In genomic region chr11:111676878-111677585, GRCh38 we compare ENCODE assay signal across 12 cellular contexts.
DNase-seq lines count a peak whose midpoint lies in the region; TF ChIP-seq lines count a peak whose summit lies in the region.
"Had no signal": no experiment of that assay in that cellular context is flagged by ENCODE, and none has a peak within 500 bp of the region (broad histone marks: within the 10 kb centered on the region; RNA-seq: fewer than 3 reads in every experiment).

No MANE protein-coding gene starts in this region.

- no peak for TF ChIP-seq CTCF in astrocyte of the spinal cord (IDR thresholded peaks at IDR 0.05; ENCODE audit: low read depth, low read length)
- TF ChIP-seq CTCF in mesothelial cell of epicardium (IDR thresholded peaks at IDR 0.05; ENCODE audit: unreplicated experiment), result no peak
- no peak for TF ChIP-seq CTCF in ascending aorta (IDR thresholded peaks at IDR 0.05)
- no peak for TF ChIP-seq CTCF in prostate gland (IDR thresholded peaks at IDR 0.05)

- H3K27me3 ChIP-seq in ascending aorta (no peaks in the 10 kb centered on the region), prostate gland (replicated peaks; ENCODE audit: insufficient read depth) (no peaks in the 10 kb centered on the region)
- H3K27me3 ChIP-seq: vagina had no signal

- no peaks in the 10 kb centered on the region for H3K4me1 Mint-ChIP-seq in mesothelial cell of epicardium

- no peak for TF ChIP-seq POLR2A in prostate gland (IDR thresholded peaks at IDR 0.05)

- peaks cover 3% of the 10 kb centered on the region for H3K9me3 Mint-ChIP-seq in mesothelial cell of epicardium

- in situ Hi-C loops in astrocyte of the spinal cord (cut with HindIII; ENCODE audit: low sequenced_read_pairs), result no loop called here

- DNase-seq in A172 (ENCODE audit: low spot score), result peak; percentile 52
- DNase-seq in HPDE6-E6E7 (ENCODE audit: extremely low spot score), result peak; percentile 6
- peak; percentile 38 for DNase-seq in astrocyte of the spinal cord (ENCODE audit: low read depth, low spot score)
- peak; percentile 16 for DNase-seq in hepatic stellate cell (ENCODE audit: low spot score)
- no peak for DNase-seq in mesothelial cell of epicardium (ENCODE audit: low spot score in 2 of 2, unreplicated experiment in 2 of 2)
- DNase-seq in SHP77 (lab: John Stamatoyannopoulos, UW), result no peak
- DNase-seq in ascending aorta (ENCODE audit: low spot score in 2 of 2), result no peak
- no peak for DNase-seq in prostate gland (ENCODE audit: low spot score)
- DNase-seq: activated T-cell treated with anti-CD3 and anti-CD28 coated beads for 4 hours; NCI-H1694 treated with DMSO at 0.1 percent for 48 hours; stimulated activated CD4-positive, alpha-beta T cell treated with anti-CD3 and anti-CD28 coated beads, Interleukin-2, amount 100 ng/mL, for 24 hours had no signal

- intact Hi-C loops in ascending aorta (cut with DNase I) (no loop called here), prostate gland (cut with DNase I) (no loop called here)

- peaks cover 23% of the 10 kb centered on the region for H3K36me3 Mint-ChIP-seq in mesothelial cell of epicardium

- H3K27me3 Mint-ChIP-seq in mesothelial cell of epicardium (ENCODE audit: low read depth), result no peaks in the 10 kb centered on the region

- 90% methylated on average over 4 of the region's 4 CpGs for WGBS in prostate gland

- H3K4me3 Mint-ChIP-seq in mesothelial cell of epicardium, result no peak overlapping the region

- no peaks in the 10 kb centered on the region for H3K9me3 ChIP-seq in ascending aorta
- no peaks in the 10 kb centered on the region for H3K9me3 ChIP-seq in prostate gland
- H3K9me3 ChIP-seq: vagina had no signal

- no peak overlapping the region for H3K27ac Mint-ChIP-seq in mesothelial cell of epicardium

- H3K36me3 ChIP-seq in ascending aorta (peaks cover 0 to 12% of the 10 kb centered on the region in 2 donors), prostate gland (no peaks in the 10 kb centered on the region)

- no peak overlapping the region for H3K4me3 ChIP-seq in astrocyte of the spinal cord (ENCODE audit: low read depth, low read length)
- no peak overlapping the region for H3K4me3 ChIP-seq in ascending aorta
- no peak overlapping the region for H3K4me3 ChIP-seq in prostate gland
- H3K4me3 ChIP-seq: vagina had no signal

- H3K27ac ChIP-seq in ascending aorta, result no peak overlapping the region
- no peak overlapping the region for H3K27ac ChIP-seq in prostate gland
- H3K27ac ChIP-seq: vagina had no signal

- H3K4me1 ChIP-seq in ascending aorta (peaks cover 0 to 2% of the 10 kb centered on the region in 2 donors), prostate gland (replicated peaks) (no peaks in the 10 kb centered on the region)
- H3K4me1 ChIP-seq: vagina had no signal

Comparison
In these comparisons a context has a peak if more than half of its experiments do, and no peak if none do; other contexts are left out.
1. DNase-seq: peak in A172 (single experiment), HPDE6-E6E7 (single experiment), astrocyte of the spinal cord (single experiment) and hepatic stellate cell (single experiment); none in mesothelial cell of epicardium (0 of 2), SHP77 (0 of 2), ascending aorta (0 of 2) and prostate gland (single experiment).